ENCODE assay signal across 20 cellular contexts in the genomic region with DNA sequence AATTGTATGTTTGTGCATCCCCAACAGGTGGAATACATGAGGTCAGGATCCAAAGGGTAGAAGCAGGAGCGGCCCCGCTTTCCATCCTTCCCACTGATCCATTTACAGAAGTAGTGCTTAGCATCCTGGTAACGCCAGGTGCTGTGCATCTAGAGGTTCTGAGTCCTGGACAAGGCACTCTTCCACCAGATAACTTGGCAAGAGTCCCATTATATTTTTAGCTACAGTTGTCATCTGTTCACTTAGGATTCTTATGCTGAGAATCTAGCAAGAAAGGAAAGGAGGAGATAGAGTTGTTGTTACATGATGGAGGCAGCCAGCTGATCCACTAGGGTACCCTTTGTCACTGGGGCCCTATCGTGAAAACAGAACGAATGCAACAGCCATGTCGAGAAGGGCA.
"Had no signal": no experiment of that assay in that cellular context is flagged by ENCODE, and none has a peak within 500 bp of the region (broad histone marks: within the 10 kb centered on the region; RNA-seq: fewer than 3 reads in every experiment).

No MANE protein-coding gene starts in this region.

- H3K4me3 ChIP-seq: colonic mucosa, esophagus squamous epithelium, gastroesophageal sphincter, lower lobe of right lung, smooth muscle cell, tibial artery, upper lobe of left lung, uterus had no signal

- ATAC-seq: gastroesophageal sphincter; left colon; lower lobe of right lung; naive thymus-derived CD8-positive, alpha-beta T cell; stimulated activated effector memory CD8-positive, alpha-beta T cell treated with anti-CD3 and anti-CD28 coated beads, Interleukin-12 subunit alpha, Interleukin-12 subunit beta, amount 100 ng/mL, for 72 hours; stimulated activated naive CD8-positive, alpha-beta T cell treated with anti-CD3 and anti-CD28 coated beads, Interleukin-15, Interleukin-2, amounts not matched to agents 100 U/mL and 50 U/mL, for 24 hours had no signal

- H3K27ac ChIP-seq: colonic mucosa, esophagus squamous epithelium, gastroesophageal sphincter, lower lobe of right lung, tibial artery, upper lobe of left lung, uterus had no signal

- H3K27me3 ChIP-seq: colonic mucosa, esophagus squamous epithelium, gastroesophageal sphincter, tibial artery, upper lobe of left lung, uterus had no signal

- H3K4me1 ChIP-seq: colonic mucosa, esophagus squamous epithelium, gastroesophageal sphincter, tibial artery had no signal

- DNase-seq: colonic mucosa; dermis blood vessel endothelial cell; esophagus squamous epithelium; foreskin fibroblast; glutamatergic neuron; immature natural killer cell; kidney; left colon; lower lobe of right lung; naive thymus-derived CD8-positive, alpha-beta T cell; posterior cingulate gyrus; stimulated activated CD4-positive, alpha-beta T cell treated with anti-CD3 and anti-CD28 coated beads, Interleukin-4, amount 100 ng/mL, for 1 hour; stimulated activated CD8-positive, alpha-beta memory T cell treated with anti-CD3 and anti-CD28 coated beads, Interleukin-4, amount 100 ng/mL, for 48 hours; stimulated activated naive CD8-positive, alpha-beta T cell treated with anti-CD3 and anti-CD28 coated beads, Interleukin-15, Interleukin-2, amounts not matched to agents 100 U/mL and 50 U/mL, for 24 hours; tibial artery; upper lobe of left lung; uterus had no signal

- H3K36me3 ChIP-seq: colonic mucosa, esophagus squamous epithelium, gastroesophageal sphincter, lower lobe of right lung, tibial artery, upper lobe of left lung, uterus had no signal

- H3K9me3 ChIP-seq: colonic mucosa, gastroesophageal sphincter, lower lobe of right lung, tibial artery, upper lobe of left lung, uterus had no signal
